In the genomic region with DNA sequence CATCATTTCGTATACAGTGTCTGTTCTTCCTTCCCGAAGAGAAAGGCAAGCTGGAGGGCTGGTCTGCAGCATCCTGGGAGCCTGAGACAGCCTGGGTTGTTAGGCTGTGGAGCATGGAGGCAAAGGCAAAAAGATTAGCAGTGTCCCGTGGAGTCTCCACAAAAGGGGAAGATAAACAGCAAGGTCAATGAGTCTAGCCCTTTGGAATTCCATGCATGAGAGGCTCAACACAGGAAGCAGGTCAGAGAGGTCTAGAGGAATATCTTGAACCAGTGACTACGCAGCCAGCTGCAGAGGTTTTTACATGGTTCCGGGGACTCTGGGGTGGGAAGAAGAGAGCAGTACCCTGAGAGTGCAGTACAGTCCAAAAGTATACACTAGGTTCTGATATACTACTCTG, we compare ENCODE assay signal across 15 cellular contexts. TPM values are rescaled to one million over a fixed set of nuclear protein-coding genes. Genes with fewer than 3 reads are reported as not detected.
DNase-seq lines count a peak whose midpoint lies in the region; ATAC-seq and TF ChIP-seq lines count a peak whose summit lies in the region.
"Had no signal": no experiment of that assay in that cellular context is flagged by ENCODE, and none has a peak within 500 bp of the region (broad histone marks: within the 10 kb centered on the region; RNA-seq: fewer than 3 reads in every experiment).

No MANE protein-coding gene starts in this region.

- no peaks in the 10 kb centered on the region for H3K79me2 ChIP-seq in osteoblast (ENCODE audit: insufficient read depth, low read length)

- no peak overlapping the region for H3K4me2 ChIP-seq in osteoblast (ENCODE audit: insufficient read depth, low read length)

- peaks cover 6% of the 10 kb centered on the region for H3K4me1 Mint-ChIP-seq in type B pancreatic cell (ENCODE audit: unreplicated experiment)

- ATAC-seq in Panc1 (peak; percentile 90), GM18873 (IDR thresholded peaks at IDR 0.05; ENCODE audit: low FRiP score, unreplicated experiment) (no peak), body of pancreas (no peak)

- no peak overlapping the region for H2AFZ ChIP-seq in osteoblast (ENCODE audit: low read length)

- 26 to 32% methylated on average over 5 of the region's 5 CpGs for WGBS in body of pancreas, 2 donors

- no peak overlapping the region for H3K4me3 Mint-ChIP-seq in type B pancreatic cell
- H3K4me3 Mint-ChIP-seq: dendritic cell treated with granulocyte-macrophage colony-stimulating factor and Interleukin-4, amounts not matched to agents 40 ng/mL and 50 ng/mL, for 4 days had no signal

- H3K27ac ChIP-seq in Panc1 (ENCODE audit: low read length) (peak overlapping the region; percentile 5; the same call in 1 of the 2 replicates), osteoblast (ENCODE audit: low read depth, low read length) (no peak overlapping the region), left ventricle myocardium inferior (replicated peaks) (no peak overlapping the region), body of pancreas (no peak overlapping the region)

- no peak overlapping the region for H3K27ac Mint-ChIP-seq in type B pancreatic cell
- H3K27ac Mint-ChIP-seq: dendritic cell treated with granulocyte-macrophage colony-stimulating factor and Interleukin-4, amounts not matched to agents 40 ng/mL and 50 ng/mL, for 4 days had no signal

- TF ChIP-seq CTCF in Panc1 (IDR thresholded peaks at IDR 0.05) (no peak), fibroblast of mammary gland (conservative IDR thresholded peaks at IDR 0.05; ENCODE audit: control insufficient read depth, insufficient read depth, low read depth, low read length) (no peak), osteoblast (IDR thresholded peaks at IDR 0.05; ENCODE audit: extremely low read depth, low read depth, low read length) (no peak), left ventricle myocardium inferior (IDR thresholded peaks at IDR 0.05; ENCODE audit: borderline replicate concordance) (no peak), type B pancreatic cell (conservative IDR thresholded peaks at IDR 0.05) (no peak), body of pancreas (IDR thresholded peaks at IDR 0.05) (no peak)

- H3K36me3 Mint-ChIP-seq in type B pancreatic cell, result no peaks in the 10 kb centered on the region

- H3K9me3 ChIP-seq in Panc1 (ENCODE audit: control insufficient read depth, insufficient read depth, low read depth, low read length) (no peaks in the 10 kb centered on the region), osteoblast (ENCODE audit: low read depth, low read length) (no peaks in the 10 kb centered on the region), left ventricle myocardium inferior (replicated peaks) (no peaks in the 10 kb centered on the region), body of pancreas (no peaks in the 10 kb centered on the region)

- no peaks in the 10 kb centered on the region for H3K27me3 Mint-ChIP-seq in type B pancreatic cell
- H3K27me3 Mint-ChIP-seq: dendritic cell treated with granulocyte-macrophage colony-stimulating factor and Interleukin-4, amounts not matched to agents 40 ng/mL and 50 ng/mL, for 4 days had no signal

- peaks cover 8% of the 10 kb centered on the region for H3K9me3 Mint-ChIP-seq in type B pancreatic cell
- H3K9me3 Mint-ChIP-seq: dendritic cell treated with granulocyte-macrophage colony-stimulating factor and Interleukin-4, amounts not matched to agents 40 ng/mL and 50 ng/mL, for 4 days had no signal

- H3K36me3 ChIP-seq in Panc1 (ENCODE audit: control insufficient read depth, insufficient read depth, low read length) (no peaks in the 10 kb centered on the region), osteoblast (ENCODE audit: insufficient read depth, low read length) (no peaks in the 10 kb centered on the region), left ventricle myocardium inferior (no peaks in the 10 kb centered on the region), body of pancreas (replicated peaks in 1 of 2; ENCODE audit: insufficient read depth in 1 of 2, low read depth in 2 of 2) (no peaks in the 10 kb centered on the region)

- intact Hi-C loops in Panc1 (cut with micrococcal nuclease; ENCODE audit: unreplicated experiment), result no loop called here
- intact Hi-C loops in left ventricle myocardium inferior (cut with micrococcal nuclease), result no loop called here
- intact Hi-C loops in body of pancreas (cut with DNase I), result no loop called here

- no TSS peak for BruUV-seq in Panc1 (replicated peaks; lab: Mats Ljungman, UMichigan)

- DNase-seq in GM04504 (ENCODE audit: low read depth) (peak; percentile 3), Panc1 (ENCODE audit: low read depth, low spot score) (no peak), fibroblast of mammary gland (ENCODE audit: low read depth) (peak; percentile 23), osteoblast (ENCODE audit: insufficient read length, low spot score, missing footprints) (peak; percentile 36), left ventricle myocardium inferior (no peak), type B pancreatic cell (ENCODE audit: extremely low spot score, unreplicated experiment) (no peak), body of pancreas (no peak)
- DNase-seq: activated CD4-positive, CD25-positive, alpha-beta regulatory T cell treated with anti-CD3 and anti-CD28 coated beads, Interleukin-2, amount 50 U/mL, for 72 hours; activated effector memory CD4-positive, alpha-beta T cell treated with Interleukin-2 at 50 U/mL for 16 hours; DMS 273 treated with DMSO at 0.1 percent for 48 hours; KG1; Right ventricle myocardium superior; substantia nigra had no signal

- TF ChIP-seq POLR2A in body of pancreas (IDR thresholded peaks at IDR 0.05), result no peak

- H3K4me1 ChIP-seq in Panc1 (ENCODE audit: control insufficient read depth, insufficient read depth, low read length) (peaks cover 5% of the 10 kb centered on the region), osteoblast (ENCODE audit: insufficient read depth, low read length) (peaks cover 7% of the 10 kb centered on the region), left ventricle myocardium inferior (no peaks in the 10 kb centered on the region), body of pancreas (no peaks in the 10 kb centered on the region)

- H3K27me3 ChIP-seq in Panc1 (ENCODE audit: control insufficient read depth, insufficient read depth, low read length) (no peaks in the 10 kb centered on the region), osteoblast (ENCODE audit: insufficient read depth, low read length) (no peaks in the 10 kb centered on the region), left ventricle myocardium inferior (ENCODE audit: low read depth) (no peaks in the 10 kb centered on the region), body of pancreas (no peaks in the 10 kb centered on the region)

- POLR2A ChIA-PET in Panc1 (lab: Charles Lee), result no interaction called here

- no peak overlapping the region for H3K4me3 ChIP-seq in Panc1 (ENCODE audit: low read depth in 2 of 2, low read length in 2 of 2)
- no peak overlapping the region for H3K4me3 ChIP-seq in fibroblast of mammary gland (ENCODE audit: control insufficient read depth, low read depth, low read length)
- no peak overlapping the region for H3K4me3 ChIP-seq in osteoblast (ENCODE audit: insufficient read depth, low read length)
- H3K4me3 ChIP-seq in left ventricle myocardium inferior, result no peak overlapping the region
- no peak overlapping the region for H3K4me3 ChIP-seq in body of pancreas

- CTCF ChIA-PET in Panc1 (lab: Charles Lee), result no interaction called here

- no peaks in the 10 kb centered on the region for H4K20me1 ChIP-seq in osteoblast (ENCODE audit: insufficient read depth, low read length)

- in situ Hi-C loops in Panc1 (cut with HindIII; ENCODE audit: low pct_unique_long_range_greater_than_20kb, low sequenced_read_pairs), result no loop called here

RNA-seq across cellular contexts. Expression of gene MCF2, which starts 12.2 kb away (rescaled TPM):
- total RNA-seq in Panc1 (2021; ENCODE audit: unreplicated experiment), result 0.31 TPM
- polyA plus RNA-seq in Panc1 (2012; ENCODE audit: insufficient read length), result not detected
- total RNA-seq in osteoblast, result 0.29 TPM in 1 of 2 replicates, not detected in the other
- total RNA-seq in left ventricle myocardium inferior, result 0.52 TPM
- 0.22 and 0.50 TPM in 2 replicates for total RNA-seq in type B pancreatic cell (ENCODE audit: low replicate concordance)
- under 1 TPM; 0.33 to 0.78 TPM for total RNA-seq in body of pancreas

Comparison
In these comparisons a context has a peak if more than half of its experiments do, and no peak if none do; other contexts are left out.
1. DNase-seq: peak in GM04504 (single experiment), fibroblast of mammary gland (single experiment) and osteoblast (single experiment); none in Panc1 (single experiment), left ventricle myocardium inferior (single experiment), type B pancreatic cell (single experiment) and body of pancreas (0 of 4).